Comparison of ENCODE assay signal across 9 cellular contexts in genomic region chr6:27669798-27670301, GRCh38.
DNase-seq lines count a peak whose midpoint lies in the region; ATAC-seq, FAIRE-seq and TF ChIP-seq lines count a peak whose summit lies in the region.
"Had no signal": no experiment of that assay in that cellular context is flagged by ENCODE, and none has a peak within 500 bp of the region (broad histone marks: within the 10 kb centered on the region; RNA-seq: fewer than 3 reads in every experiment).

No MANE protein-coding gene starts in this region.

- no peak for TF ChIP-seq EP300 in K562 (IDR thresholded peaks at IDR 0.05; ENCODE audit: low read length)

- peaks cover 53 to 100% (median 86%) of the 10 kb centered on the region in 5 donors for H3K27me3 Mint-ChIP-seq in naive thymus-derived CD8-positive, alpha-beta T cell

- peaks cover 0 to 63% (median 40%) of the 10 kb centered on the region in 9 donors for H3K9me3 Mint-ChIP-seq in naive thymus-derived CD8-positive, alpha-beta T cell

- no peaks in the 10 kb centered on the region for H3K79me2 ChIP-seq in K562 (ENCODE audit: control insufficient read depth, insufficient read depth, low read length)

- no peak for TF ChIP-seq RAD21 in K562 (CRISPR knock-in tag; conservative IDR thresholded peaks at IDR 0.05 in 1 of 2, IDR thresholded peaks at IDR 0.05 in 1 of 2)

- no TSS peak for BruUV-seq in K562 (replicated peaks; lab: Mats Ljungman, UMichigan)

- H2AFZ ChIP-seq in K562 (ENCODE audit: low read depth, low read length), result peak overlapping the region; percentile 71

- H3K9ac ChIP-seq in K562 (ENCODE audit: insufficient read depth in 1 of 2, low read depth in 2 of 2, low read length in 2 of 2), result peak overlapping the region; percentile 70 to 89

- H3K4me2 ChIP-seq in K562 (ENCODE audit: insufficient read depth, low read length), result peak overlapping the region; percentile 94

- FAIRE-seq in K562 (lab: Jason Lieb, UNC), result no peak

- H3K27ac Mint-ChIP-seq in naive thymus-derived CD8-positive, alpha-beta T cell, result peak overlapping the region in 3 of 10 donors; percentile 13 to 95 (median 39)

- H3K27ac ChIP-seq in K562 (ENCODE audit: extremely low read depth, low read depth, low read length), result peak overlapping the region; percentile 24; the same call in 2 of the 3 replicates
- H3K27ac ChIP-seq: left lung had no signal

- H3K9me3 ChIP-seq in MG63, result no peaks in the 10 kb centered on the region
- H3K9me3 ChIP-seq in K562 (replicated peaks; ENCODE audit: control insufficient read depth, insufficient read depth, low read depth, low read length), result no peaks in the 10 kb centered on the region
- H3K9me3 ChIP-seq: left lung had no signal

- H3K4me1 ChIP-seq in K562 (replicated peaks in 1 of 2; ENCODE audit: control insufficient read depth in 2 of 2, insufficient read depth in 2 of 2, low read length in 2 of 2), result peaks cover 7% of the 10 kb centered on the region in 2 experiments; a peak in 4 of 5 replicates

- ATAC-seq in K562 (peak; percentile 30), HG03457 (IDR thresholded peaks at IDR 0.05; ENCODE audit: unreplicated experiment) (no peak), HG02610 (IDR thresholded peaks at IDR 0.05; ENCODE audit: unreplicated experiment) (no peak)
- ATAC-seq in naive thymus-derived CD8-positive, alpha-beta T cell, result peak in 1 of 2 donors; percentile 37
- ATAC-seq: left lung had no signal

- H3K4me3 ChIP-seq in MG63 (peak overlapping the region; percentile 51), K562 (peak overlapping the region; percentile 53)
- H3K4me3 ChIP-seq: left lung had no signal

- peaks cover 11 to 40% (median 20%) of the 10 kb centered on the region in 4 donors for H3K4me1 Mint-ChIP-seq in naive thymus-derived CD8-positive, alpha-beta T cell

- TF ChIP-seq CTCF in K562 (IDR thresholded peaks at IDR 0.05 in 2 of 3, conservative IDR thresholded peaks at IDR 0.05 in 1 of 3; ENCODE audit: insufficient read depth in 2 of 3, low read depth in 1 of 3, low read length in 3 of 3), result no peak

- in situ Hi-C loops in K562 (cut with MboI), result no loop called here

- POLR2A ChIA-PET in K562 (lab: Yijun Ruan, JAX), result interaction anchor here (0.6 to 2.8 kb wide), 12 partner anchors 8 to 523 kb away, joined by 3 to 9 read pairs (median 5); a partner anchor contains a TSS
- POLR2A ChIA-PET in naive thymus-derived CD8-positive, alpha-beta T cell (lab: Charles Lee), result interaction anchor here (1.2 kb wide), 1 partner anchor 13 kb away, joined by 4 read pairs; no protein-coding TSS in a partner anchor

- CTCF ChIA-PET in K562 (lab: Yijun Ruan, JAX; ENCODE audit: low intra/inter-chr PET ratio), result no interaction called here

- H3K36me3 ChIP-seq in MG63 (no peaks in the 10 kb centered on the region), K562 (ENCODE audit: control insufficient read depth, insufficient read depth, low read length) (no peaks in the 10 kb centered on the region)
- H3K36me3 ChIP-seq: left lung had no signal

- H3K36me3 Mint-ChIP-seq in naive thymus-derived CD8-positive, alpha-beta T cell, result peaks cover 9 to 42% (median 14%) of the 10 kb centered on the region in 3 donors

- H4K20me1 ChIP-seq in K562 (replicated peaks; ENCODE audit: control insufficient read depth, insufficient read depth, low read length), result no peaks in the 10 kb centered on the region

- TF ChIP-seq POLR2A in K562 (conservative IDR thresholded peaks at IDR 0.05), result no peak

- 0% methylated on average over 11 of the region's 11 CpGs for WGBS in K562 (ENCODE audit: insufficient coverage, low coverage, missing lambda C conversion rate)

- H3K27me3 ChIP-seq in MG63 (no peaks in the 10 kb centered on the region), K562 (ENCODE audit: control insufficient read depth in 2 of 2, insufficient read depth in 2 of 2, low read length in 2 of 2) (no peaks in the 10 kb centered on the region)

- peak overlapping the region in 7 of 10 donors; percentile 16 to 72 (median 33) for H3K4me3 Mint-ChIP-seq in naive thymus-derived CD8-positive, alpha-beta T cell

- intact Hi-C loops in K562 (cut with micrococcal nuclease), result loop anchor here (2.0 to 10.0 kb wide), 4 partner anchors 83 to 485 kb away; a partner anchor contains a TSS

- DNase-seq in Daoy (ENCODE audit: low read depth), result peak; percentile 31
- peak; percentile 35 for DNase-seq in MG63
- DNase-seq in K562 (ENCODE audit: extremely low read depth in 1 of 4, low spot score in 3 of 4), result peak; percentile 40 to 50 (median 48)
- peak in 1 of 10 donors; percentile 18 for DNase-seq in naive thymus-derived CD8-positive, alpha-beta T cell
- DNase-seq in kidney glomerular epithelial cell (lab: John Stamatoyannopoulos, UW), result no peak
- DNase-seq in NCI-H1417 treated with DMSO at 0.1 percent for 48 hours (lab: John Stamatoyannopoulos, UW), result no peak
- DNase-seq: left lung had no signal

- H3K9me1 ChIP-seq in K562 (ENCODE audit: control insufficient read depth, insufficient read depth, low read length), result no peaks in the 10 kb centered on the region

TF ChIP-seq in K562, 482 proteins besides CTCF, POLR2A, EP300 and RAD21 (continues in another document):
- TF ChIP-seq NUFIP1 (IDR thresholded peaks at IDR 0.05; ENCODE audit: partially characterized antibody) (no peak), CHD2 (IDR thresholded peaks at IDR 0.05; ENCODE audit: low read depth, low read length) (no peak), TRIM24 (IDR thresholded peaks at IDR 0.05) (0 out of 4 replicates have a peak, but pooled peaks of 1 of the 2 experiments have one; percentile 36), HDGF (IDR thresholded peaks at IDR 0.05) (0 out of 2 replicates have a peak, but pooled peaks have one; percentile 54), COPS2 (conservative IDR thresholded peaks at IDR 0.05) (no peak), OTX1 (CRISPR knock-in tag; IDR thresholded peaks at IDR 0.05) (0 out of 2 replicates have a peak, but pooled peaks have one; percentile 62), ZBTB1 (CRISPR knock-in tag; IDR thresholded peaks at IDR 0.05; ENCODE audit: borderline replicate concordance, low read depth) (no peak), NR2C2 (CRISPR knock-in tag; IDR thresholded peaks at IDR 0.05) (peak; percentile 43; the same call in 1 of the 2 replicates), NR2C2 (tag; IDR thresholded peaks at IDR 0.05) (no peak), ZNF76 (CRISPR knock-in tag; IDR thresholded peaks at IDR 0.05; ENCODE audit: borderline replicate concordance) (0 out of 2 replicates have a peak, but pooled peaks have one; percentile 49), SNIP1 (IDR thresholded peaks at IDR 0.05; ENCODE audit: low read depth) (0 out of 2 replicates have a peak, but pooled peaks have one; percentile 29), ZNF778 (CRISPR knock-in tag; IDR thresholded peaks at IDR 0.05) (no peak), MTA1 (IDR thresholded peaks at IDR 0.05; ENCODE audit: borderline replicate concordance) (peak; percentile 72; the same call in 1 of the 2 replicates), GTF3C2 (IDR thresholded peaks at IDR 0.05; ENCODE audit: borderline replicate concordance, extremely low read depth, insufficient read length) (peak; percentile 41), HNRNPLL (IDR thresholded peaks at IDR 0.05; ENCODE audit: low read depth, low read length, poor library complexity, severe bottlenecking) (no peak), NFRKB (IDR thresholded peaks at IDR 0.05; ENCODE audit: low read depth) (no peak), BCOR (IDR thresholded peaks at IDR 0.05) (peak; percentile 34; the same call in 1 of the 2 replicates), ETS2 (tag; IDR thresholded peaks at IDR 0.05; ENCODE audit: borderline replicate concordance, poor library complexity, severe bottlenecking) (no peak), MTA2 (IDR thresholded peaks at IDR 0.05; ENCODE audit: low read depth) (peak; percentile 37; the same call in 1 of the 2 replicates), RBM17 (IDR thresholded peaks at IDR 0.05; ENCODE audit: borderline replicate concordance, low read depth, low read length) (no peak)
- TF ChIP-seq, protein P1, sequence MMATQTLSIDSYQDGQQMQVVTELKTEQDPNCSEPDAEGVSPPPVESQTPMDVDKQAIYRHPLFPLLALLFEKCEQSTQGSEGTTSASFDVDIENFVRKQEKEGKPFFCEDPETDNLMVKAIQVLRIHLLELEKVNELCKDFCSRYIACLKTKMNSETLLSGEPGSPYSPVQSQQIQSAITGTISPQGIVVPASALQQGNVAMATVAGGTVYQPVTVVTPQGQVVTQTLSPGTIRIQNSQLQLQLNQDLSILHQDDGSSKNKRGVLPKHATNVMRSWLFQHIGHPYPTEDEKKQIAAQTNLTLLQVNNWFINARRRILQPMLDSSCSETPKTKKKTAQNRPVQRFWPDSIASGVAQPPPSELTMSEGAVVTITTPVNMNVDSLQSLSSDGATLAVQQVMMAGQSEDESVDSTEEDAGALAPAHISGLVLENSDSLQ (IDR thresholded peaks at IDR 0.05), result 0 out of 2 replicates have a peak, but pooled peaks have one; percentile 48

Comparison
In these comparisons a context has a peak if more than half of its experiments do, and no peak if none do; other contexts are left out.
1. DNase-seq: peak in Daoy (single experiment), MG63 (single experiment) and K562 (4 of 4); none in kidney glomerular epithelial cell (single experiment) and NCI-H1417 treated with DMSO at 0.1 percent for 48 hours (single experiment).